1 cellular context compared by ENCODE assay signal in the genomic region with DNA sequence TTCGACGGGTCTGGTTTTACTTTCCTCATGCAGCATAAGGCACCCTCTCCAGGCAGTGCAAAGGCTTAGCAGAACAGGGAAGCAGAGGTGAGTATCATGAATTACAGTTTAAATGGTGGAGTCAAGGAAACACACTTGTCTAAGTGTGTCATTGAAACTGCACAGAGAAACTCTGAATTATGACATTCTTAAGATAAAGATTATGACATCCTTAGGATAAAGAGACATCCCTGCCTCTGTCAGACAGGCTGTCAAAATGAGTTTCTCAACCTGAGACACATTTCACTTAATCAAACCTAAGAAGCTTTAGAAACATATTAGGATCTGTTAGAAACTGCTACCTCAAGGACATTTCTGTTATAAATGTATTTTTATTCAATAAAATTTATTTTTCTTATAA.
TF ChIP-seq lines count a peak whose summit lies in the region.

No MANE protein-coding gene starts in this region.

TF ChIP-seq in K562, 482 proteins besides CTCF, POLR2A, EP300 and RAD21 (continued from another document):
- TF ChIP-seq, protein P1, sequence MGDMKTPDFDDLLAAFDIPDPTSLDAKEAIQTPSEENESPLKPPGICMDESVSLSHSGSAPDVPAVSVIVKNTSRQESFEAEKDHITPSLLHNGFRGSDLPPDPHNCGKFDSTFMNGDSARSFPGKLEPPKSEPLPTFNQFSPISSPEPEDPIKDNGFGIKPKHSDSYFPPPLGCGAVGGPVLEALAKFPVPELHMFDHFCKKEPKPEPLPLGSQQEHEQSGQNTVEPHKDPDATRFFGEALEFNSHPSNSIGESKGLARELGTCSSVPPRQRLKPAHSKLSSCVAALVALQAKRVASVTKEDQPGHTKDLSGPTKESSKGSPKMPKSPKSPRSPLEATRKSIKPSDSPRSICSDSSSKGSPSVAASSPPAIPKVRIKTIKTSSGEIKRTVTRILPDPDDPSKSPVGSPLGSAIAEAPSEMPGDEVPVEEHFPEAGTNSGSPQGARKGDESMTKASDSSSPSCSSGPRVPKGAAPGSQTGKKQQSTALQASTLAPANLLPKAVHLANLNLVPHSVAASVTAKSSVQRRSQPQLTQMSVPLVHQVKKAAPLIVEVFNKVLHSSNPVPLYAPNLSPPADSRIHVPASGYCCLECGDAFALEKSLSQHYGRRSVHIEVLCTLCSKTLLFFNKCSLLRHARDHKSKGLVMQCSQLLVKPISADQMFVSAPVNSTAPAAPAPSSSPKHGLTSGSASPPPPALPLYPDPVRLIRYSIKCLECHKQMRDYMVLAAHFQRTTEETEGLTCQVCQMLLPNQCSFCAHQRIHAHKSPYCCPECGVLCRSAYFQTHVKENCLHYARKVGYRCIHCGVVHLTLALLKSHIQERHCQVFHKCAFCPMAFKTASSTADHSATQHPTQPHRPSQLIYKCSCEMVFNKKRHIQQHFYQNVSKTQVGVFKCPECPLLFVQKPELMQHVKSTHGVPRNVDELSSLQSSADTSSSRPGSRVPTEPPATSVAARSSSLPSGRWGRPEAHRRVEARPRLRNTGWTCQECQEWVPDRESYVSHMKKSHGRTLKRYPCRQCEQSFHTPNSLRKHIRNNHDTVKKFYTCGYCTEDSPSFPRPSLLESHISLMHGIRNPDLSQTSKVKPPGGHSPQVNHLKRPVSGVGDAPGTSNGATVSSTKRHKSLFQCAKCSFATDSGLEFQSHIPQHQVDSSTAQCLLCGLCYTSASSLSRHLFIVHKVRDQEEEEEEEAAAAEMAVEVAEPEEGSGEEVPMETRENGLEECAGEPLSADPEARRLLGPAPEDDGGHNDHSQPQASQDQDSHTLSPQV (IDR thresholded peaks at IDR 0.05): no peak
- TF ChIP-seq, protein P2, sequence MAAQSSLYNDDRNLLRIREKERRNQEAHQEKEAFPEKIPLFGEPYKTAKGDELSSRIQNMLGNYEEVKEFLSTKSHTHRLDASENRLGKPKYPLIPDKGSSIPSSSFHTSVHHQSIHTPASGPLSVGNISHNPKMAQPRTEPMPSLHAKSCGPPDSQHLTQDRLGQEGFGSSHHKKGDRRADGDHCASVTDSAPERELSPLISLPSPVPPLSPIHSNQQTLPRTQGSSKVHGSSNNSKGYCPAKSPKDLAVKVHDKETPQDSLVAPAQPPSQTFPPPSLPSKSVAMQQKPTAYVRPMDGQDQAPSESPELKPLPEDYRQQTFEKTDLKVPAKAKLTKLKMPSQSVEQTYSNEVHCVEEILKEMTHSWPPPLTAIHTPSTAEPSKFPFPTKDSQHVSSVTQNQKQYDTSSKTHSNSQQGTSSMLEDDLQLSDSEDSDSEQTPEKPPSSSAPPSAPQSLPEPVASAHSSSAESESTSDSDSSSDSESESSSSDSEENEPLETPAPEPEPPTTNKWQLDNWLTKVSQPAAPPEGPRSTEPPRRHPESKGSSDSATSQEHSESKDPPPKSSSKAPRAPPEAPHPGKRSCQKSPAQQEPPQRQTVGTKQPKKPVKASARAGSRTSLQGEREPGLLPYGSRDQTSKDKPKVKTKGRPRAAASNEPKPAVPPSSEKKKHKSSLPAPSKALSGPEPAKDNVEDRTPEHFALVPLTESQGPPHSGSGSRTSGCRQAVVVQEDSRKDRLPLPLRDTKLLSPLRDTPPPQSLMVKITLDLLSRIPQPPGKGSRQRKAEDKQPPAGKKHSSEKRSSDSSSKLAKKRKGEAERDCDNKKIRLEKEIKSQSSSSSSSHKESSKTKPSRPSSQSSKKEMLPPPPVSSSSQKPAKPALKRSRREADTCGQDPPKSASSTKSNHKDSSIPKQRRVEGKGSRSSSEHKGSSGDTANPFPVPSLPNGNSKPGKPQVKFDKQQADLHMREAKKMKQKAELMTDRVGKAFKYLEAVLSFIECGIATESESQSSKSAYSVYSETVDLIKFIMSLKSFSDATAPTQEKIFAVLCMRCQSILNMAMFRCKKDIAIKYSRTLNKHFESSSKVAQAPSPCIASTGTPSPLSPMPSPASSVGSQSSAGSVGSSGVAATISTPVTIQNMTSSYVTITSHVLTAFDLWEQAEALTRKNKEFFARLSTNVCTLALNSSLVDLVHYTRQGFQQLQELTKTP (IDR thresholded peaks at IDR 0.05; ENCODE audit: low read depth in 1 of 2, partially characterized antibody in 2 of 2): no peak
- TF ChIP-seq ZC3H11A (IDR thresholded peaks at IDR 0.05; ENCODE audit: low read depth, low read length): no peak
- no peak for TF ChIP-seq ZNF124 (CRISPR knock-in tag; IDR thresholded peaks at IDR 0.05)
- no peak for TF ChIP-seq CCAR2 (IDR thresholded peaks at IDR 0.05; ENCODE audit: low read depth, low read length)
TF ChIP-seq in K562: peak in this region for 0.
